Comparison of ENCODE assay signal across 21 cellular contexts in genomic region chr1:11753555-11754208, GRCh38. TPM values are rescaled to one million over a fixed set of nuclear protein-coding genes. Genes with fewer than 3 reads are reported as not detected.
DNase-seq lines count a peak whose midpoint lies in the region; ATAC-seq, FAIRE-seq and TF ChIP-seq lines count a peak whose summit lies in the region.
"Had no signal": no experiment of that assay in that cellular context is flagged by ENCODE, and none has a peak within 500 bp of the region (broad histone marks: within the 10 kb centered on the region; RNA-seq: fewer than 3 reads in every experiment).

No MANE protein-coding gene starts in this region.

- H3K4me3 ChIP-seq in H1 (ENCODE audit: extremely low read depth in 1 of 4, insufficient read depth in 2 of 4, low read depth in 3 of 4, low read length in 4 of 4), result no peak overlapping the region
- no peak overlapping the region for H3K4me3 ChIP-seq in neuronal stem cell (ENCODE audit: low read length in 2 of 2)
- H3K4me3 ChIP-seq: dorsolateral prefrontal cortex, gastroesophageal sphincter, left lung had no signal

- no peak overlapping the region for H3K4me3 Mint-ChIP-seq in activated CD8-positive, alpha-beta memory T cell treated with anti-CD3 and anti-CD28 coated beads, Interleukin-2, amount 10 ng/mL, durations not matched to agents 7 days and 5 days
- H3K4me3 Mint-ChIP-seq: activated naive CD8-positive, alpha-beta T cell treated with anti-CD3 and anti-CD28 coated beads for 36 hours; IgD-negative memory B cell had no signal

- no peak overlapping the region for H2AFZ ChIP-seq in H1 (ENCODE audit: low read length)
- no peak overlapping the region for H2AFZ ChIP-seq in neuronal stem cell (ENCODE audit: low read length)

- H3K79me2 ChIP-seq in H1 (ENCODE audit: control insufficient read depth in 1 of 2, insufficient read depth in 2 of 2, low read length in 2 of 2), result no peaks in the 10 kb centered on the region

- ATAC-seq in activated CD8-positive, alpha-beta memory T cell treated with anti-CD3 and anti-CD28 coated beads, Interleukin-2, amount 10 ng/mL, durations not matched to agents 7 days and 5 days, result no peak
- ATAC-seq: gastroesophageal sphincter, left lung, sciatic nerve had no signal

- H3K9ac ChIP-seq in H1 (replicated peaks in 1 of 4; ENCODE audit: extremely low read depth in 1 of 4, low read depth in 3 of 4, low read length in 3 of 4), result no peak overlapping the region; a peak in 1 of 7 replicates
- no peak overlapping the region for H3K9ac ChIP-seq in neuronal stem cell (ENCODE audit: low read depth, low read length, poor library complexity)

- H3K23me2 ChIP-seq in H1 (ENCODE audit: low read depth, low read length), result no peaks in the 10 kb centered on the region

- no peaks in the 10 kb centered on the region for H3K9me3 Mint-ChIP-seq in activated CD8-positive, alpha-beta memory T cell treated with anti-CD3 and anti-CD28 coated beads, Interleukin-2, amount 10 ng/mL, durations not matched to agents 7 days and 5 days (ENCODE audit: low read depth)
- H3K9me3 Mint-ChIP-seq: activated naive CD8-positive, alpha-beta T cell treated with anti-CD3 and anti-CD28 coated beads for 36 hours; IgD-negative memory B cell had no signal

- H4K91ac ChIP-seq in H1 (replicated peaks; ENCODE audit: insufficient read length, low read length) (peak overlapping the region; percentile 44), neuronal stem cell (ENCODE audit: low read depth, low read length, poor library complexity) (no peak overlapping the region)

- H2BK5ac ChIP-seq in H1 (ENCODE audit: low read depth, low read length), result no peak overlapping the region
- no peak overlapping the region for H2BK5ac ChIP-seq in neuronal stem cell (ENCODE audit: low read length)

- WGBS in H1 (ENCODE audit: extremely low coverage in 1 of 2, insufficient coverage in 1 of 2, insufficient read length in 1 of 2, insufficient replicate concordance in 2 of 2, low coverage in 1 of 2, low lambda C conversion rate in 2 of 2, missing lambda C conversion rate in 1 of 2), 2 experiments, result 86% methylated on average over 7 of the region's 7 CpGs; no CpG with 5 or more reads in 1 of the 2 experiments
- WGBS in neuronal stem cell (ENCODE audit: extremely low coverage in 2 of 2, insufficient read length in 2 of 2, insufficient replicate concordance in 1 of 2), 2 donors, result no CpG with 5 or more reads among the region's 7 CpGs

- H3K4ac ChIP-seq in H1 (replicated peaks; ENCODE audit: insufficient read length, low read depth, low read length) (no peak overlapping the region), neuronal stem cell (ENCODE audit: low read length) (no peak overlapping the region)

- POLR2A ChIA-PET in H1 (lab: Charles Lee; ENCODE audit: partially characterized antibody), result interaction anchor here (0.7 to 3.6 kb wide), 9 partner anchors 10 to 126 kb away, joined by 3 to 21 read pairs (median 6); partner anchors contain the start of genes DRAXIN and MAD2L2

- in situ Hi-C loops in ACHN (cut with HindIII; ENCODE audit: low pct_ligation_motif_present, low pct_unique_long_range_greater_than_20kb, low sequenced_read_pairs), result no loop called here

- H2BK15ac ChIP-seq in H1 (ENCODE audit: low read length), result no peak overlapping the region
- no peak overlapping the region for H2BK15ac ChIP-seq in neuronal stem cell (ENCODE audit: low read length)

- peaks cover 13% of the 10 kb centered on the region for H3K4me1 Mint-ChIP-seq in activated CD8-positive, alpha-beta memory T cell treated with anti-CD3 and anti-CD28 coated beads, Interleukin-2, amount 10 ng/mL, durations not matched to agents 7 days and 5 days

- H3K18ac ChIP-seq in H1 (ENCODE audit: extremely low read depth, low read length) (peak overlapping the region; percentile 62; the same call in 1 of the 2 replicates), neuronal stem cell (ENCODE audit: low read length) (peak overlapping the region; percentile 81)

- peaks cover 3% of the 10 kb centered on the region for H3K36me3 Mint-ChIP-seq in activated CD8-positive, alpha-beta memory T cell treated with anti-CD3 and anti-CD28 coated beads, Interleukin-2, amount 10 ng/mL, durations not matched to agents 7 days and 5 days
- H3K36me3 Mint-ChIP-seq: activated naive CD8-positive, alpha-beta T cell treated with anti-CD3 and anti-CD28 coated beads for 36 hours; IgD-negative memory B cell had no signal

- no peak overlapping the region for H3K23ac ChIP-seq in H1 (ENCODE audit: insufficient read length)
- H3K23ac ChIP-seq in neuronal stem cell (ENCODE audit: low read depth, low read length, poor library complexity), result no peak overlapping the region

- H2BK20ac ChIP-seq in H1 (ENCODE audit: low read length), result no peak overlapping the region

- no peak overlapping the region for H3K56ac ChIP-seq in H1 (replicated peaks; ENCODE audit: insufficient read length, low read depth, low read length)

- H3K4me1 ChIP-seq in H1 (replicated peaks in 1 of 4; ENCODE audit: control insufficient read depth in 3 of 4, insufficient read depth in 4 of 4, low read length in 3 of 4), result peaks cover 0 to 14% (median 5%) of the 10 kb centered on the region in 4 experiments; a peak in 5 of 7 replicates
- H3K4me1 ChIP-seq in neuronal stem cell (ENCODE audit: control insufficient read depth in 2 of 2, insufficient read depth in 1 of 2, low read depth in 1 of 2, low read length in 2 of 2), result peaks cover 11 to 20% of the 10 kb centered on the region in 2 donors
- H3K4me1 ChIP-seq: gastroesophageal sphincter had no signal

- H3K4me2 ChIP-seq in H1 (ENCODE audit: insufficient read depth in 1 of 2, low read depth in 2 of 2, low read length in 2 of 2) (no peak overlapping the region; a peak in 1 of 4 replicates), neuronal stem cell (ENCODE audit: insufficient read depth, low read length, poor library complexity, severe bottlenecking) (no peak overlapping the region)

- CTCF ChIA-PET in H1 (lab: Charles Lee; ENCODE audit: partially characterized antibody), result interaction anchor here (0.7 to 1.8 kb wide), 3 partner anchors 9 to 41 kb away, joined by 3 to 6 read pairs (median 4); partner anchors contain the start of gene C1orf167
- CTCF ChIA-PET in activated CD8-positive, alpha-beta memory T cell treated with anti-CD3 and anti-CD28 coated beads, Interleukin-2, amount 10 ng/mL, durations not matched to agents 7 days and 5 days (lab: Charles Lee), result interaction anchor here (1.2 kb wide), 1 partner anchor 34 kb away, joined by 3 read pairs; no protein-coding TSS in a partner anchor

- TF ChIP-seq POLR2A in H1 (IDR thresholded peaks at IDR 0.05; ENCODE audit: control extremely low read depth in 1 of 2, low read depth in 2 of 2, low read length in 2 of 2), result peak in 1 of 2 experiments; percentile 55; a peak in 1 of 3 replicates

- H2BK12ac ChIP-seq in H1 (ENCODE audit: low read depth, low read length), result 0 out of 2 replicates have a peak overlapping the region, but pooled peaks have one; percentile 23
- H2BK12ac ChIP-seq in neuronal stem cell (ENCODE audit: low read length), result no peak overlapping the region

- peaks cover 12% of the 10 kb centered on the region for H3K27me3 Mint-ChIP-seq in activated CD8-positive, alpha-beta memory T cell treated with anti-CD3 and anti-CD28 coated beads, Interleukin-2, amount 10 ng/mL, durations not matched to agents 7 days and 5 days
- H3K27me3 Mint-ChIP-seq: activated naive CD8-positive, alpha-beta T cell treated with anti-CD3 and anti-CD28 coated beads for 36 hours had no signal

- no peak for TF ChIP-seq EP300 in H1 (IDR thresholded peaks at IDR 0.05; ENCODE audit: borderline replicate concordance in 1 of 2, low read depth in 2 of 2, low read length in 2 of 2)

- TF ChIP-seq CTCF in H1 (IDR thresholded peaks at IDR 0.05; ENCODE audit: control extremely low read depth in 1 of 3, insufficient read depth in 1 of 3, low read depth in 1 of 3, low read length in 3 of 3), result no peak

- no peak overlapping the region for H3K27ac Mint-ChIP-seq in activated CD8-positive, alpha-beta memory T cell treated with anti-CD3 and anti-CD28 coated beads, Interleukin-2, amount 10 ng/mL, durations not matched to agents 7 days and 5 days
- H3K27ac Mint-ChIP-seq: activated naive CD8-positive, alpha-beta T cell treated with anti-CD3 and anti-CD28 coated beads for 36 hours had no signal

- DNase-seq in EL, result peak; percentile 28
- peak; percentile 28 for DNase-seq in NCI-H226
- DNase-seq in H1 (ENCODE audit: low read depth in 1 of 2, low spot score in 2 of 2), result no peak
- no peak for DNase-seq in neuronal stem cell (ENCODE audit: low spot score)
- no peak for DNase-seq in ACHN
- DNase-seq in activated T-cell treated with anti-CD3 and anti-CD28 coated beads, Interleukin-2, amount 50 U/mL, for 48 hours, result no peak
- no peak for DNase-seq in activated CD8-positive, alpha-beta memory T cell treated with anti-CD3 and anti-CD28 coated beads, Interleukin-2, amount 10 ng/mL, durations not matched to agents 7 days and 5 days
- no peak for DNase-seq in middle frontal gyrus (ENCODE audit: extremely low spot score, low spot score)
- DNase-seq: activated CD4-positive, alpha-beta T cell treated with anti-CD3 and anti-CD28 coated beads for 1 hour; activated naive CD8-positive, alpha-beta T cell treated with anti-CD3 and anti-CD28 coated beads for 36 hours; dorsolateral prefrontal cortex; left lung; NCI-H345; RPMI8226; stimulated activated naive CD4-positive, alpha-beta T cell had no signal

- H3K9me3 ChIP-seq in H1 (ENCODE audit: insufficient read depth in 2 of 2, low read depth in 1 of 2, low read length in 1 of 2) (no peaks in the 10 kb centered on the region), neuronal stem cell (replicated peaks in 1 of 2; ENCODE audit: control insufficient read depth in 2 of 2, insufficient read depth in 1 of 2, low read depth in 1 of 2, low read length in 2 of 2) (peaks cover 0 to 3% of the 10 kb centered on the region in 2 donors)
- H3K9me3 ChIP-seq: gastroesophageal sphincter, left lung had no signal

- no peak for FAIRE-seq in H1 (lab: Jason Lieb, UNC)
- FAIRE-seq: GM18507 had no signal

- H3K14ac ChIP-seq in H1 (ENCODE audit: insufficient read length), result no peak overlapping the region
- no peak overlapping the region for H3K14ac ChIP-seq in neuronal stem cell (ENCODE audit: low read length)

- H3K27ac ChIP-seq in H1 (ENCODE audit: low read depth, low read length) (no peak overlapping the region), neuronal stem cell (replicated peaks; ENCODE audit: low read length) (peak overlapping the region; percentile 21)
- H3K27ac ChIP-seq: dorsolateral prefrontal cortex, gastroesophageal sphincter, left lung had no signal

- H4K8ac ChIP-seq in H1 (ENCODE audit: extremely low read depth, insufficient read depth, low read length) (no peak overlapping the region; the same call in 1 of the 2 replicates), neuronal stem cell (ENCODE audit: low read depth, low read length) (peak overlapping the region; percentile 20)

- 0 out of 2 replicates have a peak overlapping the region, but pooled peaks have one; percentile 15 for H2AK5ac ChIP-seq in H1 (ENCODE audit: low read depth, low read length)
- peak overlapping the region; percentile 8 for H2AK5ac ChIP-seq in neuronal stem cell (ENCODE audit: low read depth, low read length)

- no peaks in the 10 kb centered on the region for H3K79me1 ChIP-seq in H1 (ENCODE audit: low read depth, low read length)
- no peaks in the 10 kb centered on the region for H3K79me1 ChIP-seq in neuronal stem cell (ENCODE audit: low read depth, low read length)

- no peaks in the 10 kb centered on the region; a peak in 1 of 7 replicates for H3K27me3 ChIP-seq in H1 (replicated peaks in 1 of 4; ENCODE audit: control insufficient read depth in 3 of 4, extremely low read depth in 1 of 4, insufficient read depth in 3 of 4, low read length in 3 of 4)
- no peaks in the 10 kb centered on the region for H3K27me3 ChIP-seq in neuronal stem cell (ENCODE audit: control insufficient read depth in 3 of 3, insufficient read depth in 3 of 3, low read depth in 1 of 3, low read length in 3 of 3)
- H3K27me3 ChIP-seq: dorsolateral prefrontal cortex, left lung had no signal

- no peak for TF ChIP-seq RAD21 in H1 (IDR thresholded peaks at IDR 0.05 in 1 of 2, conservative IDR thresholded peaks at IDR 0.05 in 1 of 2; ENCODE audit: low read depth in 2 of 2, low read length in 2 of 2)

- H3K36me3 ChIP-seq in H1 (ENCODE audit: control insufficient read depth in 2 of 4, insufficient read depth in 4 of 4, low read length in 3 of 4) (peaks cover 0 to 8% (median 4%) of the 10 kb centered on the region in 4 experiments; a peak in 4 of 8 replicates), neuronal stem cell (replicated peaks in 1 of 2; ENCODE audit: control insufficient read depth in 2 of 2, insufficient read depth in 2 of 2, low read length in 2 of 2) (peaks cover 14 to 18% of the 10 kb centered on the region in 2 donors)

- H2BK120ac ChIP-seq in H1 (replicated peaks; ENCODE audit: low read depth, low read length) (no peak overlapping the region), neuronal stem cell (ENCODE audit: low read depth, low read length) (peak overlapping the region; percentile 24)

- no peak overlapping the region for H4K5ac ChIP-seq in H1 (ENCODE audit: insufficient read length, low read depth, low read length)

- H4K20me1 ChIP-seq in H1 (replicated peaks in 1 of 2; ENCODE audit: control insufficient read depth in 1 of 2, insufficient read depth in 2 of 2, low read length in 2 of 2), result peaks cover 0 to 6% of the 10 kb centered on the region in 2 experiments

RNA-seq across cellular contexts. Expression of gene C1orf167, which starts 8.3 kb away (rescaled TPM):
- 0.90 and 1.3 TPM in 2 replicates for total RNA-seq in H1 (2021; fragmentation: NEBNext Ultra II Directional; extraction: Animal tissue kit (Norgen Biotek cat#: 25700))
- polyA plus RNA-seq in H1 (2011; rRNA removed), result 0.67 and 0.70 TPM in 2 replicates
- polyA plus RNA-seq in H1 (2011; cell fraction: cytosol; rRNA removed), result 1.0 TPM
- polyA plus RNA-seq in H1 (2011; cell fraction: nucleus; rRNA removed), result 1.4 TPM
- 0.52 to 4.1 TPM (median 1.8 TPM) in 4 replicates for polyA plus RNA-seq in H1 (2012, experiment 1 of 2)
- 0.43 TPM for polyA plus RNA-seq in H1 (2012, experiment 2 of 2)
- polyA plus RNA-seq in H1 (2013, experiment 1 of 2), result 0.69 TPM
- 0.64 TPM for polyA plus RNA-seq in H1 (2013, experiment 2 of 2)
- polyA minus RNA-seq in H1 (2011; rRNA and poly(A)+ RNA removed), result 0.22 and 0.47 TPM in 2 replicates
- not detected for polyA minus RNA-seq in H1 (2011; cell fraction: cytosol; rRNA and poly(A)+ RNA removed)
- 1.2 TPM for polyA minus RNA-seq in H1 (2011; cell fraction: nucleus; rRNA and poly(A)+ RNA removed)
- polyA plus RNA-seq in neuronal stem cell (2013, experiment 1 of 2), result 0.77 TPM
- polyA plus RNA-seq in neuronal stem cell (2013, experiment 2 of 2), result 0.60 TPM
- not detected for total RNA-seq in activated CD8-positive, alpha-beta memory T cell treated with anti-CD3 and anti-CD28 coated beads, Interleukin-2, amount 10 ng/mL, durations not matched to agents 7 days and 5 days
- total RNA-seq: activated naive CD8-positive, alpha-beta T cell treated with anti-CD3 and anti-CD28 coated beads for 36 hours; epithelial cell of proximal tubule; osteocyte had no signal
- polyA plus RNA-seq: IgD-negative memory B cell had no signal

RNA-seq across cellular contexts. Expression of gene AGTRAP, which starts 17.7 kb away (rescaled TPM):
- 69.7 and 70.9 TPM in 2 replicates for total RNA-seq in H1 (2021; fragmentation: NEBNext Ultra II Directional; extraction: Animal tissue kit (Norgen Biotek cat#: 25700))
- polyA plus RNA-seq in H1 (2011; rRNA removed), result 192 and 261 TPM in 2 replicates
- 143 TPM for polyA plus RNA-seq in H1 (2011; cell fraction: cytosol; rRNA removed)
- 170 TPM for polyA plus RNA-seq in H1 (2011; cell fraction: nucleus; rRNA removed)
- polyA plus RNA-seq in H1 (2012, experiment 1 of 2), result 62.9 to 98.6 TPM (median 90.5 TPM) in 4 replicates
- 114 TPM for polyA plus RNA-seq in H1 (2012, experiment 2 of 2)
- polyA plus RNA-seq in H1 (2013, experiment 1 of 2), result 85.2 TPM
- 106 TPM for polyA plus RNA-seq in H1 (2013, experiment 2 of 2)
- 53.6 and 60.7 TPM in 2 replicates for polyA minus RNA-seq in H1 (2011; rRNA and poly(A)+ RNA removed)
- 48.1 TPM for polyA minus RNA-seq in H1 (2011; cell fraction: cytosol; rRNA and poly(A)+ RNA removed)
- polyA minus RNA-seq in H1 (2011; cell fraction: nucleus; rRNA and poly(A)+ RNA removed), result 36.8 TPM
- polyA plus RNA-seq in neuronal stem cell (2013, experiment 1 of 2), result 40.4 TPM
- 41.2 TPM for polyA plus RNA-seq in neuronal stem cell (2013, experiment 2 of 2)
- total RNA-seq in activated CD8-positive, alpha-beta memory T cell treated with anti-CD3 and anti-CD28 coated beads, Interleukin-2, amount 10 ng/mL, durations not matched to agents 7 days and 5 days, result 10 to 100 TPM; 45.5 to 59.9 TPM

RNA-seq across cellular contexts. Expression of gene MTHFR, which starts 52.1 kb away (rescaled TPM):
- 17.9 and 18.5 TPM in 2 replicates for total RNA-seq in H1 (2021; fragmentation: NEBNext Ultra II Directional; extraction: Animal tissue kit (Norgen Biotek cat#: 25700))
- polyA plus RNA-seq in H1 (2011; rRNA removed), result 8.7 and 11.6 TPM in 2 replicates
- polyA plus RNA-seq in H1 (2011; cell fraction: cytosol; rRNA removed), result 11.6 TPM
- 25.9 TPM for polyA plus RNA-seq in H1 (2011; cell fraction: nucleus; rRNA removed)
- 8.8 to 11.6 TPM (median 10.6 TPM) in 4 replicates for polyA plus RNA-seq in H1 (2012, experiment 1 of 2)
- 9.7 TPM for polyA plus RNA-seq in H1 (2012, experiment 2 of 2)
- polyA plus RNA-seq in H1 (2013, experiment 1 of 2), result 7.9 TPM
- 6.8 TPM for polyA plus RNA-seq in H1 (2013, experiment 2 of 2)
- polyA minus RNA-seq in H1 (2011; rRNA and poly(A)+ RNA removed), result 27.2 and 30.4 TPM in 2 replicates
- 13.9 TPM for polyA minus RNA-seq in H1 (2011; cell fraction: cytosol; rRNA and poly(A)+ RNA removed)
- 36.5 TPM for polyA minus RNA-seq in H1 (2011; cell fraction: nucleus; rRNA and poly(A)+ RNA removed)
- polyA plus RNA-seq in neuronal stem cell (2013, experiment 1 of 2), result 7.3 TPM
- 7.7 TPM for polyA plus RNA-seq in neuronal stem cell (2013, experiment 2 of 2)
- total RNA-seq in activated CD8-positive, alpha-beta memory T cell treated with anti-CD3 and anti-CD28 coated beads, Interleukin-2, amount 10 ng/mL, durations not matched to agents 7 days and 5 days, result 10 to 100 TPM; 24.1 to 30.0 TPM

RNA-seq across cellular contexts. Expression of gene CLCN6, which starts 52.3 kb away (rescaled TPM):
- total RNA-seq in H1 (2021; fragmentation: NEBNext Ultra II Directional; extraction: Animal tissue kit (Norgen Biotek cat#: 25700)), result 25.5 and 26.0 TPM in 2 replicates
- polyA plus RNA-seq in H1 (2011; rRNA removed), result 15.7 and 20.4 TPM in 2 replicates
- polyA plus RNA-seq in H1 (2011; cell fraction: cytosol; rRNA removed), result 14.5 TPM
- 56.9 TPM for polyA plus RNA-seq in H1 (2011; cell fraction: nucleus; rRNA removed)
- 16.3 to 19.7 TPM (median 17.9 TPM) in 4 replicates for polyA plus RNA-seq in H1 (2012, experiment 1 of 2)
- 5.3 TPM for polyA plus RNA-seq in H1 (2012, experiment 2 of 2)
- polyA plus RNA-seq in H1 (2013, experiment 1 of 2), result 25.9 TPM
- polyA plus RNA-seq in H1 (2013, experiment 2 of 2), result 26.7 TPM
- 14.1 and 19.6 TPM in 2 replicates for polyA minus RNA-seq in H1 (2011; rRNA and poly(A)+ RNA removed)
- 11.1 TPM for polyA minus RNA-seq in H1 (2011; cell fraction: cytosol; rRNA and poly(A)+ RNA removed)
- 21.3 TPM for polyA minus RNA-seq in H1 (2011; cell fraction: nucleus; rRNA and poly(A)+ RNA removed)
- 18.0 TPM for polyA plus RNA-seq in neuronal stem cell (2013, experiment 1 of 2)
- polyA plus RNA-seq in neuronal stem cell (2013, experiment 2 of 2), result 18.2 TPM
- 10 to 100 TPM; 20.0 to 21.1 TPM for total RNA-seq in activated CD8-positive, alpha-beta memory T cell treated with anti-CD3 and anti-CD28 coated beads, Interleukin-2, amount 10 ng/mL, durations not matched to agents 7 days and 5 days

Comparison
In these comparisons a context has a peak if more than half of its experiments do, and no peak if none do; other contexts are left out.
1. DNase-seq: peak in EL (single experiment) and NCI-H226 (single experiment); none in H1 (0 of 2), neuronal stem cell (single experiment), ACHN (single experiment), activated T-cell treated with anti-CD3 and anti-CD28 coated beads, Interleukin-2, amount 50 U/mL, for 48 hours (0 of 2), activated CD8-positive, alpha-beta memory T cell treated with anti-CD3 and anti-CD28 coated beads, Interleukin-2, amount 10 ng/mL, durations not matched to agents 7 days and 5 days (single experiment) and middle frontal gyrus (single experiment).